Comparison of ENCODE assay signal across 21 cellular contexts in the genomic region with DNA sequence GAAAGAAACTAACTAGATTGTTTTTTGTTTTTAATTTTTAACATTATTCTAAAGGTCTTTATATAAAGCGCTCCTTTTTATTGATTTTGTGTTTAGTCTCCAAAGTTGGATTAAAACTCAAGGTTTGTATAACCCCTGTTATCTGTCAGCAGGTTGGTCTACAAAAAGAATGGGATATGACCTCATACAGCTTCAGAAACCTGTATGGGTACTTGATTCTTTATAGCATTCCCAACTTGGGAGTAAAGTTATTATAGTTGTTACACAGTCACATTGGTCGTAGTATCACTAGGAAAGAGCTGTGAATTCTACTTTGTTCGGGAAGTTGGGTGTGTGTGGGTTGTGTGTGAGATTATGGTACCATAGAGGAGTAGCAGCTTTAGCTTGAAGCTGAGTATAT. TPM values are rescaled to one million over a fixed set of nuclear protein-coding genes. Genes with fewer than 3 reads are reported as not detected.
DNase-seq lines count a peak whose midpoint lies in the region; ATAC-seq, FAIRE-seq and TF ChIP-seq lines count a peak whose summit lies in the region.
"Had no signal": no experiment of that assay in that cellular context is flagged by ENCODE, and none has a peak within 500 bp of the region (broad histone marks: within the 10 kb centered on the region; RNA-seq: fewer than 3 reads in every experiment).

No MANE protein-coding gene starts in this region.

- H3K9me3 ChIP-seq in heart left ventricle (no peaks in the 10 kb centered on the region), right cardiac atrium (ENCODE audit: control insufficient read depth, low read length) (no peaks in the 10 kb centered on the region), SK-N-MC (ENCODE audit: low read depth, low read length) (no peaks in the 10 kb centered on the region), kidney (ENCODE audit: control insufficient read depth in 1 of 2, low read length in 2 of 2) (no peaks in the 10 kb centered on the region)
- H3K9me3 ChIP-seq: Caco-2 had no signal

- H3K9me3 Mint-ChIP-seq in type B pancreatic cell = peaks cover 5% of the 10 kb centered on the region

- H3K27me3 ChIP-seq in heart left ventricle (no peaks in the 10 kb centered on the region), right cardiac atrium (ENCODE audit: control insufficient read depth, insufficient read depth) (no peaks in the 10 kb centered on the region)

- peaks cover 27% of the 10 kb centered on the region for H3K36me3 Mint-ChIP-seq in type B pancreatic cell

- DNase-seq in heart left ventricle = no peak
- DNase-seq in right cardiac atrium = no peak
- no peak for DNase-seq in SK-N-MC (ENCODE audit: low read depth, low spot score)
- no peak for DNase-seq in kidney
- no peak for DNase-seq in type B pancreatic cell (ENCODE audit: extremely low spot score, unreplicated experiment)
- DNase-seq in superior temporal gyrus (ENCODE audit: extremely low spot score) = no peak
- no peak for DNase-seq in putamen (ENCODE audit: low spot score)
- no peak for DNase-seq in GM10248 (ENCODE audit: extremely low spot score)
- DNase-seq: 8988T, Caco-2, DMS153, GF-D8, GM23248, KG1, MV-4-11, NCI-H1694 treated with DMSO at 0.1 percent for 48 hours, SHP77 had no signal

- peak overlapping the region in 2 of 12 donors; percentile 7 to 18 for H3K4me3 ChIP-seq in heart left ventricle
- no peak overlapping the region for H3K4me3 ChIP-seq in right cardiac atrium (ENCODE audit: low read length)
- no peak overlapping the region for H3K4me3 ChIP-seq in SK-N-MC
- H3K4me3 ChIP-seq in kidney (ENCODE audit: low read length in 2 of 2) = no peak overlapping the region
- H3K4me3 ChIP-seq: GM12878, GM23248 had no signal

- intact Hi-C loops in heart left ventricle (cut with DNase I) (no loop called here), right cardiac atrium (cut with DNase I) (no loop called here), kidney (cut with DNase I) (no loop called here)

- no peaks in the 10 kb centered on the region for H3K27me3 Mint-ChIP-seq in type B pancreatic cell
- H3K27me3 Mint-ChIP-seq: B cell had no signal

- H3K36me3 ChIP-seq in heart left ventricle (no peaks in the 10 kb centered on the region), SK-N-MC (ENCODE audit: insufficient read depth, low read length) (peaks cover 12% of the 10 kb centered on the region), kidney (ENCODE audit: control insufficient read depth in 1 of 2, insufficient read depth in 2 of 2, low read length in 2 of 2) (no peaks in the 10 kb centered on the region)

- H3K27ac ChIP-seq in heart left ventricle (peak overlapping the region; percentile 0 to 83 (median 74)), right cardiac atrium (ENCODE audit: low read length) (no peak overlapping the region), SK-N-MC (0 out of 2 replicates have a peak overlapping the region, but pooled peaks have one; percentile 29), kidney (ENCODE audit: low read depth in 2 of 2, low read length in 2 of 2) (no peak overlapping the region)
- H3K27ac ChIP-seq: GM23248 had no signal

- FAIRE-seq in kidney (lab: Jason Lieb, UNC) = peak; percentile 35
- FAIRE-seq: GM12878, RCC 7860 had no signal

- TF ChIP-seq POLR2A in heart left ventricle (IDR thresholded peaks at IDR 0.05) = no peak

- H3K27ac Mint-ChIP-seq in type B pancreatic cell = peak overlapping the region; percentile 26
- H3K27ac Mint-ChIP-seq: B cell had no signal

- ATAC-seq in heart left ventricle = peak in 3 of 4 donors; percentile 4 to 25 (median 7)
- ATAC-seq in right cardiac atrium = no peak
- ATAC-seq: GM12878, HCT116 had no signal

- 54 to 61% (median 57%) methylated on average over 3 of the region's 3 CpGs for WGBS in heart left ventricle, 4 donors
- WGBS in right cardiac atrium = 65% methylated on average over 3 of the region's 3 CpGs

- TF ChIP-seq CTCF in heart left ventricle (IDR thresholded peaks at IDR 0.05) (no peak), kidney (IDR thresholded peaks at IDR 0.05; ENCODE audit: borderline replicate concordance, extremely low read depth, insufficient read depth) (no peak), type B pancreatic cell (conservative IDR thresholded peaks at IDR 0.05) (no peak), GM10248 (IDR thresholded peaks at IDR 0.05; ENCODE audit: control extremely low read depth, extremely low read depth, low read depth, missing control alignments) (no peak)

- H3K9ac ChIP-seq in SK-N-MC (ENCODE audit: insufficient read length) (no peak overlapping the region), kidney (ENCODE audit: low read length in 2 of 2) (no peak overlapping the region)
- H3K9ac ChIP-seq: GM23248 had no signal

- POLR2A ChIA-PET in GM10248 (lab: Yijun Ruan, JAX) = no interaction called here

- CTCF ChIA-PET in GM10248 (lab: Yijun Ruan, JAX) = interaction anchor here (1.0 to 1.3 kb wide), 3 partner anchors 10 to 456 kb away, joined by 3 to 5 read pairs (median 5); no protein-coding TSS in a partner anchor

- H3K4me3 Mint-ChIP-seq in type B pancreatic cell = no peak overlapping the region
- H3K4me3 Mint-ChIP-seq: B cell had no signal

- peaks cover 20% of the 10 kb centered on the region for H3K4me1 Mint-ChIP-seq in type B pancreatic cell (ENCODE audit: unreplicated experiment)

- H3K4me1 ChIP-seq in heart left ventricle (peaks cover 0 to 42% (median 19%) of the 10 kb centered on the region in 12 donors), right cardiac atrium (ENCODE audit: control insufficient read depth, insufficient read depth, low read length) (peaks cover 6% of the 10 kb centered on the region), kidney (ENCODE audit: control insufficient read depth in 1 of 2, insufficient read depth in 1 of 2, low read depth in 1 of 2, low read length in 2 of 2) (peaks cover 0 to 7% of the 10 kb centered on the region in 2 donors)
- H3K4me1 ChIP-seq: Caco-2 had no signal

RNA-seq across cellular contexts. Expression of a gene that starts 52.4 kb away (rescaled TPM):
- total RNA-seq in heart left ventricle = 10 to 100 TPM; 18.8 to 44.3 (median 36.1) TPM
- 10 to 100 TPM in 1 of 2 donors, 1 to 10 TPM in 1; 8.0 to 12.6 TPM for polyA plus RNA-seq in heart left ventricle
- 10 to 100 TPM; 34.5 to 42.9 (median 36.7) TPM for total RNA-seq in right cardiac atrium
- 7.4 TPM for polyA plus RNA-seq in right cardiac atrium
- total RNA-seq in kidney = 64.4 TPM
- 11.2 TPM for polyA plus RNA-seq in kidney (ENCODE audit: insufficient read depth, low read depth, low replicate concordance)
- total RNA-seq in type B pancreatic cell (ENCODE audit: low replicate concordance) = 58.3 and 85.4 TPM in 2 replicates

Comparison
In these comparisons a context has a peak if more than half of its experiments do, and no peak if none do; other contexts are left out.
1. ATAC-seq: peak in heart left ventricle (3 of 4); none in right cardiac atrium (0 of 2).
2. H3K27ac ChIP-seq: peak in heart left ventricle (12 of 12) and SK-N-MC (single experiment); none in right cardiac atrium (single experiment) and kidney (0 of 2).